In the genomic region with DNA sequence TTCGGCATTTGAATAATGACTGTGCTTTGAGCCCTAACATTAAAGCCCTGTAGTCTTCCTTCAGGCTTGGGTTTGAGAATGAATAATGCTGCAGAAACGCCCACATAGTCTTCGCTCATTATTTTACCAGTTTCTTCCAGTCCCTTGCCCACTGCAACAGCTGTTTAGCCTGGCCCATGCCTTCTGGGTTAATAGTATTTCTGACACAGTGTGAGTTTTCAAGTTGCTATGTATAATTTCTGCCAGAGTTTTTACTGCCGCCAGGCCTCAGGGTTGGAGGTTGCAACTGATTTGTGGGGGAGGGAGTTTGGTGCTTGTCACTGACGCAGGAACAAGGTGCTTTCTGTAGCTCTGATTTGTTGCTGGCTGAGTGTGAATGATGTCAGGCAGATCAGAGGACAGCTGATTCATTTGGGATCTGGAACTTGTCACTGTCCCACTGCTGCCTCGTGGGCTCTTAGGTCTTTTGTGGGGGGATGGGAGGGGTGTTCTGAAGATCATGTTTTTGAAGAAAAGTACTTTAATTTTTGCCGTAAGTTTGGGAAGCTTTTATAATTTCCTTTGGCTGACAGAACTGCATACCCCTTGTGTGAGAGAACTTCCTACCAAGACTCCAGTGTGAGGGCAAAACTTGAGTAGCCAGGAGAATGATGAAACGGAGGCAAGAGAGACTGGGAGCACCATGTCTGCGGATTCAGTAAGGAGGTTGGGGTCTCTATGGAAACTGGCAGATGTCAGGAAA, we compare ENCODE assay signal across 9 cellular contexts.
DNase-seq lines count a peak whose midpoint lies in the region; TF ChIP-seq lines count a peak whose summit lies in the region.
"Had no signal": no experiment of that assay in that cellular context is flagged by ENCODE, and none has a peak within 500 bp of the region (broad histone marks: within the 10 kb centered on the region; RNA-seq: fewer than 3 reads in every experiment).

No MANE protein-coding gene starts in this region.

- H3K27me3 ChIP-seq in HUES48 (ENCODE audit: control insufficient read depth, insufficient read depth, low read length): no peaks in the 10 kb centered on the region
- no peaks in the 10 kb centered on the region for H3K27me3 ChIP-seq in endodermal cell (ENCODE audit: control insufficient read depth, insufficient read depth, low read length, poor library complexity, severe bottlenecking)
- no peaks in the 10 kb centered on the region for H3K27me3 ChIP-seq in muscle layer of duodenum (ENCODE audit: low read depth, low read length)

- H3K36me3 Mint-ChIP-seq in endodermal cell (ENCODE audit: low read depth): peaks cover 13% of the 10 kb centered on the region

- no peak overlapping the region for H3K4me3 Mint-ChIP-seq in endodermal cell

- DNase-seq in AG08395 (ENCODE audit: low spot score) (peak; percentile 75), endodermal cell (peak; percentile 63), NK-92 (lab: John Stamatoyannopoulos, UW; ENCODE audit: unreplicated experiment) (no peak), RKO (ENCODE audit: low spot score) (no peak), GM19240 (ENCODE audit: insufficient read length, low spot score) (no peak)
- DNase-seq in activated CD8-positive, alpha-beta memory T cell treated with anti-CD3 and anti-CD28 coated beads, Interleukin-2, amount 50 U/mL, for 4 hours: no peak

- H3K4me1 ChIP-seq in HUES48 (ENCODE audit: control insufficient read depth, insufficient read depth, low read length) (peaks cover 25% of the 10 kb centered on the region), endodermal cell (ENCODE audit: control insufficient read depth, insufficient read depth, low read length) (peaks cover 7% of the 10 kb centered on the region), muscle layer of duodenum (ENCODE audit: control insufficient read depth in 1 of 2, insufficient read depth in 2 of 2, low read length in 2 of 2) (peaks cover 6 to 32% of the 10 kb centered on the region in 2 donors)

- no peak for TF ChIP-seq CTCF in endodermal cell (conservative IDR thresholded peaks at IDR 0.05)

- H3K9ac ChIP-seq in HUES48 (ENCODE audit: low read depth, low read length) (no peak overlapping the region), endodermal cell (ENCODE audit: extremely low read depth, low read length, poor library complexity, severe bottlenecking) (no peak overlapping the region)

- no peaks in the 10 kb centered on the region for H3K9me3 Mint-ChIP-seq in endodermal cell

- H3K27me3 Mint-ChIP-seq in endodermal cell (ENCODE audit: insufficient read depth): no peaks in the 10 kb centered on the region

- H3K4me3 ChIP-seq in HUES48 (ENCODE audit: low read depth, low read length): no peak overlapping the region
- H3K4me3 ChIP-seq in endodermal cell (ENCODE audit: low read length): no peak overlapping the region
- peak overlapping the region; percentile 24 to 28 for H3K4me3 ChIP-seq in muscle layer of duodenum (ENCODE audit: low read depth in 1 of 2, low read length in 2 of 2)

- H3K36me3 ChIP-seq in HUES48 (ENCODE audit: control insufficient read depth, insufficient read depth, low read length): no peaks in the 10 kb centered on the region
- peaks cover 11% of the 10 kb centered on the region for H3K36me3 ChIP-seq in endodermal cell (ENCODE audit: control insufficient read depth, insufficient read depth, low read length)
- H3K36me3 ChIP-seq in muscle layer of duodenum (ENCODE audit: control insufficient read depth in 1 of 2, insufficient read depth in 2 of 2, low read length in 2 of 2): no peaks in the 10 kb centered on the region

- peak overlapping the region; percentile 62 for H3K27ac Mint-ChIP-seq in endodermal cell

- H3K27ac ChIP-seq in HUES48 (ENCODE audit: low read depth, low read length) (peak overlapping the region; percentile 40), endodermal cell (ENCODE audit: low read depth, low read length) (peak overlapping the region; percentile 15), muscle layer of duodenum (ENCODE audit: low read length) (peak overlapping the region; percentile 84)
- H3K27ac ChIP-seq: VCaP had no signal

- WGBS in endodermal cell (ENCODE audit: insufficient coverage in 1 of 2, insufficient read length in 1 of 2), 2 experiments: 81 to 86% methylated on average over 6 to 9 of the region's 9 CpGs

- H3K4me1 Mint-ChIP-seq in endodermal cell: peaks cover 33% of the 10 kb centered on the region

- H3K9me3 ChIP-seq in HUES48 (ENCODE audit: control insufficient read depth, insufficient read depth, low read length): no peaks in the 10 kb centered on the region
- no peaks in the 10 kb centered on the region for H3K9me3 ChIP-seq in endodermal cell (ENCODE audit: control insufficient read depth, low read length)
- H3K9me3 ChIP-seq in muscle layer of duodenum (ENCODE audit: control insufficient read depth in 1 of 2, low read length in 2 of 2): no peaks in the 10 kb centered on the region

Comparison
In these comparisons a context has a peak if more than half of its experiments do, and no peak if none do; other contexts are left out.
1. DNase-seq: peak in AG08395 (single experiment) and endodermal cell (single experiment); none in activated CD8-positive, alpha-beta memory T cell treated with anti-CD3 and anti-CD28 coated beads, Interleukin-2, amount 50 U/mL, for 4 hours (single experiment), NK-92 (single experiment), RKO (single experiment) and GM19240 (single experiment).
2. H3K27ac ChIP-seq: peak in every context shown above with its lines; median percentile 84 in muscle layer of duodenum; 40 in HUES48; 15 in endodermal cell.
3. H3K4me3 ChIP-seq: peak in muscle layer of duodenum (2 of 2); none in HUES48 (single experiment) and endodermal cell (single experiment).